In genomic region chr3:141390747-141391146, GRCh38 we compare ENCODE assay signal across 1 cellular context.
TF ChIP-seq lines count a peak whose summit lies in the region.

No MANE protein-coding gene starts in this region.

TF ChIP-seq in GM12878, 131 proteins besides CTCF, POLR2A, EP300 and RAD21:
- TF ChIP-seq YY1 (IDR thresholded peaks at IDR 0.05; ENCODE audit: low read depth, low read length) (no peak), ZNF274 (IDR thresholded peaks at IDR 0.05; ENCODE audit: insufficient read depth, insufficient read length) (no peak), ZNF384 (IDR thresholded peaks at IDR 0.05; ENCODE audit: borderline replicate concordance, low read depth, low read length) (no peak), DPF2 (IDR thresholded peaks at IDR 0.05) (no peak), ZZZ3 (IDR thresholded peaks at IDR 0.05; ENCODE audit: control insufficient read depth, insufficient read length, low read depth) (no peak), PRDM15 (CRISPR knock-in tag; IDR thresholded peaks at IDR 0.05) (no peak), MEF2B (IDR thresholded peaks at IDR 0.05; ENCODE audit: partially characterized antibody, poor library complexity, severe bottlenecking) (no peak), E2F8 (IDR thresholded peaks at IDR 0.05; ENCODE audit: low read depth, partially characterized antibody) (no peak), TAF1 (IDR thresholded peaks at IDR 0.05; ENCODE audit: borderline replicate concordance, low read depth, low read length) (no peak), BCL11A (IDR thresholded peaks at IDR 0.05; ENCODE audit: low read depth, low read length) (no peak), ASH2L (IDR thresholded peaks at IDR 0.05; ENCODE audit: borderline replicate concordance, low read depth) (no peak)
TF ChIP-seq in GM12878: peak in this region for 0.
